8 cellular contexts compared by ENCODE assay signal in genomic region chr6:151125242-151125641, GRCh38.
A peak's percentile ranks its signal among the peaks of the same experiment; 100 is the strongest.
DNase-seq lines count a peak whose midpoint lies in the region; ATAC-seq, FAIRE-seq and TF ChIP-seq lines count a peak whose summit lies in the region.
"Not testable (repeated sequence)": the region's sequence is repeated elsewhere in the genome, so short reads cannot be mapped to it uniquely, and the experiment has no call there.

No MANE protein-coding gene starts in this region.

- CTCF ChIA-PET in Calu3 (lab: Charles Lee); PC-3 (lab: Charles Lee): not testable (repeated sequence)

- not testable (repeated sequence) for H2AFZ ChIP-seq in PC-3 (ENCODE audit: low read length)
- H2AFZ ChIP-seq in keratinocyte (ENCODE audit: control insufficient read depth, low read length): peak overlapping the region; percentile 16

- not testable (repeated sequence) for BruUV-seq in Calu3 (replicated peaks; lab: Mats Ljungman, UMichigan); PC-3 (replicated peaks; lab: Mats Ljungman, UMichigan)

- H3K4me1 Mint-ChIP-seq in Calu3 (ENCODE audit: low read depth, unreplicated experiment): peaks cover 26% of the 10 kb centered on the region
- H3K4me1 Mint-ChIP-seq in nephron progenitor cell: peaks cover 19% of the 10 kb centered on the region
- peaks cover 32% of the 10 kb centered on the region for H3K4me1 Mint-ChIP-seq in type B pancreatic cell (ENCODE audit: unreplicated experiment)

- not testable (repeated sequence) for FAIRE-seq in keratinocyte (lab: Jason Lieb, UNC)

- H3K9ac ChIP-seq in PC-3 (ENCODE audit: low read length) (peak overlapping the region; percentile 51), keratinocyte (ENCODE audit: control insufficient read depth, extremely low read depth, insufficient read depth, low read length) (peak overlapping the region; percentile 22)

- H3K36me3 ChIP-seq in PC-3 (ENCODE audit: low read depth, low read length); keratinocyte (ENCODE audit: control insufficient read depth in 2 of 2, extremely low read depth in 1 of 2, insufficient read depth in 2 of 2, low read length in 2 of 2); right lobe of liver: not testable (repeated sequence)

- peak overlapping the region; percentile 67; the same call in 1 of the 2 replicates for H3K4me2 ChIP-seq in PC-3 (ENCODE audit: low read length)
- peak overlapping the region; percentile 54 for H3K4me2 ChIP-seq in keratinocyte (ENCODE audit: control insufficient read depth, extremely low read depth, insufficient read depth, low read depth, low read length)

- not testable (repeated sequence) for H3K4me3 Mint-ChIP-seq in Calu3 (ENCODE audit: low read depth, unreplicated experiment); nephron progenitor cell
- H3K4me3 Mint-ChIP-seq in type B pancreatic cell: peak overlapping the region; percentile 41

- not testable (repeated sequence) for H3K36me3 Mint-ChIP-seq in Calu3 (ENCODE audit: insufficient read depth, unreplicated experiment); type B pancreatic cell
- H3K36me3 Mint-ChIP-seq in nephron progenitor cell (ENCODE audit: low read depth): peaks cover 13% of the 10 kb centered on the region

- POLR2A ChIA-PET in PC-3 (lab: Charles Lee; ENCODE audit: unreplicated experiment): not testable (repeated sequence)

- H3K27me3 ChIP-seq in PC-3 (ENCODE audit: low read length); keratinocyte (ENCODE audit: control insufficient read depth, extremely low read depth, insufficient read depth, low read length); right lobe of liver: not testable (repeated sequence)

- not testable (repeated sequence) for TF ChIP-seq CTCF in Calu3 (IDR thresholded peaks at IDR 0.05; ENCODE audit: unreplicated experiment); PC-3 (conservative IDR thresholded peaks at IDR 0.05; ENCODE audit: low read depth, low read length); VCaP (conservative IDR thresholded peaks at IDR 0.05); epithelial cell of esophagus (IDR thresholded peaks at IDR 0.05; ENCODE audit: insufficient read depth, low read depth, low read length, missing control alignments); keratinocyte (optimal IDR thresholded peaks at IDR 0.05 in 1 of 3, IDR thresholded peaks at IDR 0.05 in 1 of 3, conservative IDR thresholded peaks at IDR 0.05 in 1 of 3; ENCODE audit: extremely low read depth in 1 of 3, insufficient read depth in 2 of 3, low read length in 3 of 3); right lobe of liver (IDR thresholded peaks at IDR 0.05); nephron progenitor cell (IDR thresholded peaks at IDR 0.05); type B pancreatic cell (conservative IDR thresholded peaks at IDR 0.05)

- not testable (repeated sequence) for H3F3A ChIP-seq in PC-3 (ENCODE audit: low read length, unreplicated experiment)

- dilution Hi-C loops in keratinocyte (cut with MboI; ENCODE audit: extremely low pct_ligation_motif_present, low sequenced_read_pairs): not testable (repeated sequence)

- H3K79me2 ChIP-seq in PC-3 (ENCODE audit: low read length); keratinocyte (ENCODE audit: control insufficient read depth, insufficient read depth, low read length): not testable (repeated sequence)

- H3K27me3 Mint-ChIP-seq in Calu3 (ENCODE audit: unreplicated experiment); nephron progenitor cell (ENCODE audit: low read depth, poor library complexity); type B pancreatic cell: not testable (repeated sequence)

- H3K27ac Mint-ChIP-seq in Calu3 (ENCODE audit: unreplicated experiment) (peak overlapping the region; percentile 53), nephron progenitor cell (peak overlapping the region; percentile 49)
- H3K27ac Mint-ChIP-seq in type B pancreatic cell: not testable (repeated sequence)

- not testable (repeated sequence) for DNase-seq in Calu3; PC-3; keratinocyte (ENCODE audit: low read depth, low spot score); right lobe of liver; nephron progenitor cell; type B pancreatic cell (ENCODE audit: extremely low spot score, unreplicated experiment)
- peak; percentile 8 for DNase-seq in epithelial cell of esophagus (ENCODE audit: low read depth)

- H3K27ac ChIP-seq in PC-3 (ENCODE audit: low read length) (peak overlapping the region; percentile 88), VCaP (peak overlapping the region; percentile 60), keratinocyte (ENCODE audit: control insufficient read depth, insufficient read depth, low read length) (peak overlapping the region; percentile 75), right lobe of liver (peak overlapping the region in 2 of 3 donors; percentile 31 to 46)

- H3K4me1 ChIP-seq in PC-3 (ENCODE audit: insufficient read depth, low read length) (peaks cover 26% of the 10 kb centered on the region), keratinocyte (ENCODE audit: control insufficient read depth, extremely low read depth, insufficient read depth, low read length) (peaks cover 13% of the 10 kb centered on the region), right lobe of liver (peaks cover 0 to 17% (median 0%) of the 10 kb centered on the region in 4 donors)

- not testable (repeated sequence) for H3K4me3 ChIP-seq in PC-3 (ENCODE audit: low read length); epithelial cell of esophagus (ENCODE audit: low read length); keratinocyte (ENCODE audit: control insufficient read depth in 2 of 3, extremely low read depth in 1 of 3, insufficient read depth in 2 of 3, low read depth in 1 of 3, low read length in 3 of 3); right lobe of liver

- H3K9me3 Mint-ChIP-seq in Calu3 (ENCODE audit: low read depth, unreplicated experiment); type B pancreatic cell: not testable (repeated sequence)
- peaks cover 29% of the 10 kb centered on the region for H3K9me3 Mint-ChIP-seq in nephron progenitor cell

- 19% methylated on average over 2 of the region's 2 CpGs for WGBS in right lobe of liver (ENCODE audit: insufficient coverage, low coverage, low lambda C conversion rate, missing lambda C conversion rate)

- not testable (repeated sequence) for TF ChIP-seq POLR2A in right lobe of liver (IDR thresholded peaks at IDR 0.05)

- not testable (repeated sequence) for H3K9me3 ChIP-seq in PC-3 (ENCODE audit: low read length); keratinocyte (ENCODE audit: control insufficient read depth, low read depth, low read length); right lobe of liver

- peak; percentile 23 for ATAC-seq in PC-3
- ATAC-seq in right lobe of liver: peak; percentile 20 to 58 (median 44)

- intact Hi-C loops in Calu3 (cut with micrococcal nuclease; ENCODE audit: unreplicated experiment); PC-3 (cut with micrococcal nuclease); right lobe of liver (cut with DNase I): not testable (repeated sequence)

- not testable (repeated sequence) for H3K9me1 ChIP-seq in keratinocyte (ENCODE audit: control insufficient read depth, extremely low read depth, insufficient read depth, low read length)

- H3K9me2 ChIP-seq in PC-3 (replicated peaks; ENCODE audit: low read length): not testable (repeated sequence)

- not testable (repeated sequence) for H4K20me1 ChIP-seq in PC-3 (ENCODE audit: low read length); keratinocyte (ENCODE audit: control insufficient read depth, extremely low read depth, insufficient read depth, low read length)
